ENCODE assay signal across 15 cellular contexts in the genomic region with DNA sequence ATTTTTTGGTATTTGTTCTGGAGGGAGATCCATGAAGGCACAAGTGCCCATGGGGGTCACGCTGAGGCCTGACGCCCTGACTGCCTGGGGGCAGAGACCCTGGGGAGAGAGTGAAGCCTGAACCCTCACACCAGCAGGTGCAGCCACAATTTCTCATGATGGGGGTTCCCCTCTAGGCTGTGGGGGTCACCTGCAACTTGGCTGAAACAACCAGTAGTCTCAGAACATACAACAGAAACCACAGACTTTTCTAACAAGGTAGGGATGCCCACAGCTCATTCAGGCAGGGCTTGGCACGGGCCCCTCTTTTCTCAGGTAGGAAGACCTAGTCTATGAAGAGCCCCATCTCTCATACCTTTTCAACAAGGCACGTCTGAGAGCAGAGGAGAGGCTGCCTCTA.
A peak's percentile ranks its signal among the peaks of the same experiment; 100 is the strongest.
DNase-seq lines count a peak whose midpoint lies in the region; ATAC-seq and TF ChIP-seq lines count a peak whose summit lies in the region.
"Had no signal": no experiment of that assay in that cellular context is flagged by ENCODE, and none has a peak within 500 bp of the region (broad histone marks: within the 10 kb centered on the region; RNA-seq: fewer than 3 reads in every experiment).

No MANE protein-coding gene starts in this region.

- DNase-seq in MM.1S (peak; percentile 54), islet precursor cell (peak; percentile 20), spleen (peak; percentile 19), inferior parietal cortex (ENCODE audit: extremely low spot score) (no peak), mucosa of descending colon (no peak)
- DNase-seq in stimulated activated CD8-positive, alpha-beta memory T cell treated with anti-CD3 and anti-CD28 coated beads, Interleukin-4, amount 100 ng/mL, for 48 hours = no peak
- DNase-seq: BE2C; CD8-positive, alpha-beta T cell; COR-L47; DND-41; GDM1; H7 had no signal

- H3K36me3 ChIP-seq in MM.1S (replicated peaks; ENCODE audit: insufficient read depth, low read length) (no peaks in the 10 kb centered on the region), spleen (no peaks in the 10 kb centered on the region), mucosa of descending colon (ENCODE audit: low read depth) (no peaks in the 10 kb centered on the region)
- H3K36me3 ChIP-seq: BE2C had no signal

- ATAC-seq in GM18907 (IDR thresholded peaks at IDR 0.05; ENCODE audit: unreplicated experiment) (peak; percentile 38), mucosa of descending colon (no peak)
- ATAC-seq: A549; CD8-positive, alpha-beta T cell; GM23338 had no signal

- no peak for TF ChIP-seq POLR2A in spleen (IDR thresholded peaks at IDR 0.05)

- H3K27ac ChIP-seq in MM.1S (ENCODE audit: low read length) (no peak overlapping the region), spleen (no peak overlapping the region)
- H3K27ac ChIP-seq: A549 had no signal

- WGBS in spleen, 5 donors = 79 to 88% (median 85%) methylated on average over 4 of the region's 4 CpGs

- intact Hi-C loops in spleen (cut with DNase I; ENCODE audit: low total_unique reads) (no loop called here), mucosa of descending colon (cut with DNase I, micrococcal nuclease) (no loop called here)

- no peak overlapping the region for H3K9ac ChIP-seq in MM.1S (ENCODE audit: low read length)

- H3K79me2 ChIP-seq in MM.1S (ENCODE audit: low read length) = no peaks in the 10 kb centered on the region

- TF ChIP-seq CTCF in MM.1S (IDR thresholded peaks at IDR 0.05; ENCODE audit: low read length) (no peak), spleen (IDR thresholded peaks at IDR 0.05 in 8 of 11, conservative IDR thresholded peaks at IDR 0.05 in 3 of 11) (no peak), mucosa of descending colon (IDR thresholded peaks at IDR 0.05) (no peak)

- no peak overlapping the region for H3K4me3 ChIP-seq in MM.1S (ENCODE audit: low read length)
- H3K4me3 ChIP-seq in spleen = no peak overlapping the region
- no peak overlapping the region for H3K4me3 ChIP-seq in mucosa of descending colon
- H3K4me3 ChIP-seq: A549, GM23338 had no signal

- no peak overlapping the region for H2AFZ ChIP-seq in MM.1S (ENCODE audit: low read length)
- H2AFZ ChIP-seq: GM23338 had no signal

- H3K4me2 ChIP-seq in MM.1S (ENCODE audit: low read depth, low read length) = no peak overlapping the region
- H3K4me2 ChIP-seq: A549, GM23338 had no signal

- no peaks in the 10 kb centered on the region for H3F3A ChIP-seq in MM.1S (ENCODE audit: insufficient read depth, low read length)

- H3K9me2 ChIP-seq in MM.1S (replicated peaks; ENCODE audit: insufficient read depth, low read length) = no peaks in the 10 kb centered on the region

- 0 out of 2 replicates have a peak, but pooled peaks cover 4% of the 10 kb centered on the region for H3K4me1 ChIP-seq in MM.1S (ENCODE audit: low read length)
- no peaks in the 10 kb centered on the region for H3K4me1 ChIP-seq in spleen
- H3K4me1 ChIP-seq in mucosa of descending colon (ENCODE audit: low read depth) = no peaks in the 10 kb centered on the region
- H3K4me1 ChIP-seq: A549, BE2C had no signal

- H3K9me3 ChIP-seq in MM.1S (replicated peaks; ENCODE audit: insufficient read depth, low read length) = no peaks in the 10 kb centered on the region
- H3K9me3 ChIP-seq in spleen = no peaks in the 10 kb centered on the region
- H3K9me3 ChIP-seq in mucosa of descending colon = no peaks in the 10 kb centered on the region
- H3K9me3 ChIP-seq: A549, BE2C had no signal

- no peaks in the 10 kb centered on the region for H4K20me1 ChIP-seq in MM.1S (ENCODE audit: insufficient read depth, low read length)

- H3K27me3 ChIP-seq in MM.1S (replicated peaks; ENCODE audit: insufficient read depth, low read length) (no peaks in the 10 kb centered on the region; the same call in 1 of the 2 replicates), spleen (replicated peaks in 1 of 7) (no peaks in the 10 kb centered on the region)
- H3K27me3 ChIP-seq: BE2C had no signal

Comparison
In these comparisons a context has a peak if more than half of its experiments do, and no peak if none do; other contexts are left out.
1. DNase-seq: peak in MM.1S (single experiment), islet precursor cell (single experiment) and spleen (single experiment); none in stimulated activated CD8-positive, alpha-beta memory T cell treated with anti-CD3 and anti-CD28 coated beads, Interleukin-4, amount 100 ng/mL, for 48 hours (single experiment), inferior parietal cortex (single experiment) and mucosa of descending colon (0 of 3).